In the genomic region with DNA sequence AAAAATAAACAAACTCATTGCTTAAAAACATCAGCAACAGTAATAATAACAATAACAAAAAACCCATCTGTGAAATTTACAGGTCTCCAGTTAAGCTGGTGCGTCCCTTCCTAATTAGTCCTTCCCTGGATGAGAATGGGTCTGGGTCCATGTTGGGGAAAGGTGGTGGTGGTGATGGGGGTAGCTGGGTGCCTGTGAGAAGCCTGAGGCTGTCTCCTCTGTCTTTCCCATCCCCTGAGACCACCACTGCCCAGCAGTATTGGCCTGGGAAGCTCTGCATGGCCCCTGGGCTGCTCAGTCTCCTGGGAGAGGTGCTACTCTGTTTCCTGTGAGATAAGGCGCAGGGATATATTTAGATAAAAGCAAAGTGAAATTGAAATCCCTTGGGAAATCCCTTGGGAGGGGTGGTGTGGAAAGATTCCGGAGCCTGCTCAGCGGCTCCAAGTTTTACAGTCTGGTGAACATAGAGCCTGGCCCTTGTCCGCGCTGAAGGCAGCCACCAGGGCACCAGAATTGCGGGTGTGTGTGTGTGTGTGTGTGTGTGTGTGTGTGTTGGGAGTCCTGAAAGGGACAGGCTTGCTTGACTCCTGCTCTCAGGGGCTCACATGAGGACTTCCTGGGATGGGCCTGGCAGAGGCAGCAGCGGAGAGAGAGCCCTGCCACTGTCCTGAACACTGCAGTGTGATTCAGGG, we compare ENCODE assay signal across 11 cellular contexts.
A peak's percentile ranks its signal among the peaks of the same experiment; 100 is the strongest.
DNase-seq lines count a peak whose midpoint lies in the region; ATAC-seq, FAIRE-seq and TF ChIP-seq lines count a peak whose summit lies in the region.
"Had no signal": no experiment of that assay in that cellular context is flagged by ENCODE, and none has a peak within 500 bp of the region (broad histone marks: within the 10 kb centered on the region; RNA-seq: fewer than 3 reads in every experiment).

No MANE protein-coding gene starts in this region.

- DNase-seq in SK-N-DZ (ENCODE audit: low spot score) (peak; percentile 67), hepatic stellate cell (ENCODE audit: low spot score) (peak; percentile 36), small intestine (peak; percentile 3), NCI-H2107 (lab: John Stamatoyannopoulos, UW) (no peak), NCI-H446 (lab: John Stamatoyannopoulos, UW) (no peak)
- DNase-seq: CD8-positive, alpha-beta memory T cell; foreskin fibroblast; naive B cell; SK-N-SH had no signal

- peaks cover 10% of the 10 kb centered on the region for H3K4me1 ChIP-seq in HEK293 (ENCODE audit: control insufficient read depth, insufficient read depth, low read length)
- no peaks in the 10 kb centered on the region for H3K4me1 ChIP-seq in small intestine (ENCODE audit: control insufficient read depth in 2 of 2, insufficient read depth in 1 of 2, low read depth in 1 of 2, low read length in 1 of 2)

- H3K27ac ChIP-seq in HEK293 (ENCODE audit: extremely low read depth, low read depth, low read length), result peak overlapping the region; percentile 42; the same call in 1 of the 2 replicates
- no peak overlapping the region for H3K27ac ChIP-seq in small intestine (ENCODE audit: low read depth in 1 of 2, low read length in 1 of 2)

- 24 to 61% (median 44%) methylated on average over 8 of the region's 8 CpGs for WGBS in small intestine, 3 donors

- CTCF ChIA-PET in HEK293 (lab: Yijun Ruan, JAX), result interaction anchor here (0.6 to 3.4 kb wide), 3 partner anchors 18 to 629 kb away, joined by 3 to 17 read pairs (median 3); no protein-coding TSS in a partner anchor

- peaks cover 0 to 4% of the 10 kb centered on the region in 2 donors for H3K27me3 ChIP-seq in small intestine (ENCODE audit: control insufficient read depth in 2 of 2, insufficient read depth in 2 of 2, low read length in 2 of 2)

- TF ChIP-seq CTCF in HEK293 (tag by site-specific recombination; IDR thresholded peaks at IDR 0.05), result peak; percentile 47; the same call in 1 of the 2 replicates

- H3K9me3 ChIP-seq in HEK293 (ENCODE audit: control insufficient read depth, insufficient read depth, low read depth, low read length) (no peaks in the 10 kb centered on the region), small intestine (ENCODE audit: control insufficient read depth, low read depth) (no peaks in the 10 kb centered on the region)
- H3K9me3 ChIP-seq: SK-N-SH had no signal

- no peak for FAIRE-seq in small intestine (lab: Jason Lieb, UNC)

- no peak for ATAC-seq in HG03521 (IDR thresholded peaks at IDR 0.05; ENCODE audit: unreplicated experiment)

- H3K4me3 ChIP-seq in HEK293 (ENCODE audit: low read depth, low read length) (no peak overlapping the region), small intestine (ENCODE audit: low read depth in 1 of 2, low read length in 2 of 2) (no peak overlapping the region)

- H3K36me3 ChIP-seq in HEK293 (ENCODE audit: control insufficient read depth in 2 of 2, insufficient read depth in 1 of 2, low read length in 2 of 2) (no peaks in the 10 kb centered on the region), small intestine (ENCODE audit: control insufficient read depth in 2 of 2, insufficient read depth in 2 of 2, low read length in 2 of 2) (no peaks in the 10 kb centered on the region)

- POLR2A ChIA-PET in HEK293 (lab: Yijun Ruan, JAX), result no interaction called here

TF ChIP-seq in HEK293, 187 proteins besides CTCF, POLR2A, EP300 and RAD21:
- TF ChIP-seq PRDM1 (tag by site-specific recombination; IDR thresholded peaks at IDR 0.05) (0 out of 2 replicates have a peak, but pooled peaks have one; percentile 12), ZNF48 (tag by site-specific recombination; IDR thresholded peaks at IDR 0.05) (no peak), ZNF394 (tag by site-specific recombination; IDR thresholded peaks at IDR 0.05; ENCODE audit: borderline replicate concordance) (peak; percentile 57; the same call in 1 of the 2 replicates), ZXDB (tag by site-specific recombination; IDR thresholded peaks at IDR 0.05) (peak; percentile 69), TRIM28 (IDR thresholded peaks at IDR 0.05; ENCODE audit: borderline replicate concordance, low read length) (peak; percentile 94), GLIS2 (tag by site-specific recombination; IDR thresholded peaks at IDR 0.05) (peak; percentile 23; the same call in 1 of the 2 replicates), ZNF335 (tag by site-specific recombination; conservative IDR thresholded peaks at IDR 0.05) (peak; percentile 64), ZNF175 (tag by site-specific recombination; IDR thresholded peaks at IDR 0.05) (no peak), TCF7L2 (IDR thresholded peaks at IDR 0.05; ENCODE audit: borderline replicate concordance, low read depth, low read length) (peak; percentile 83), ZBTB48 (tag by site-specific recombination; IDR thresholded peaks at IDR 0.05) (peak; percentile 73; the same call in 1 of the 2 replicates), ZBTB6 (tag by site-specific recombination; IDR thresholded peaks at IDR 0.05) (peak; percentile 99), ZNF366 (tag by site-specific recombination; conservative IDR thresholded peaks at IDR 0.05) (peak; percentile 55), SP7 (tag by site-specific recombination; IDR thresholded peaks at IDR 0.05) (peak; percentile 55), PRDM10 (tag by site-specific recombination; IDR thresholded peaks at IDR 0.05) (peak; percentile 59), EGR2 (tag by site-specific recombination; IDR thresholded peaks at IDR 0.05; ENCODE audit: low read depth) (peak; percentile 87), ZNF600 (tag by site-specific recombination; IDR thresholded peaks at IDR 0.05) (peak; percentile 94), ZNF423 (tag by site-specific recombination; IDR thresholded peaks at IDR 0.05) (0 out of 2 replicates have a peak, but pooled peaks have one; percentile 28), ZNF416 (tag by site-specific recombination; IDR thresholded peaks at IDR 0.05) (no peak), ZFHX2 (tag by site-specific recombination; conservative IDR thresholded peaks at IDR 0.05) (peak; percentile 96), ZNF121 (tag by site-specific recombination; IDR thresholded peaks at IDR 0.05) (peak; percentile 88; the same call in 1 of the 2 replicates), HOXA7 (CRISPR knock-in tag; IDR thresholded peaks at IDR 0.05; ENCODE audit: borderline replicate concordance) (no peak), RBAK (tag by site-specific recombination; IDR thresholded peaks at IDR 0.05) (no peak), KLF8 (tag by site-specific recombination; IDR thresholded peaks at IDR 0.05) (0 out of 2 replicates have a peak, but pooled peaks have one; percentile 32)
- TF ChIP-seq, protein P1, sequence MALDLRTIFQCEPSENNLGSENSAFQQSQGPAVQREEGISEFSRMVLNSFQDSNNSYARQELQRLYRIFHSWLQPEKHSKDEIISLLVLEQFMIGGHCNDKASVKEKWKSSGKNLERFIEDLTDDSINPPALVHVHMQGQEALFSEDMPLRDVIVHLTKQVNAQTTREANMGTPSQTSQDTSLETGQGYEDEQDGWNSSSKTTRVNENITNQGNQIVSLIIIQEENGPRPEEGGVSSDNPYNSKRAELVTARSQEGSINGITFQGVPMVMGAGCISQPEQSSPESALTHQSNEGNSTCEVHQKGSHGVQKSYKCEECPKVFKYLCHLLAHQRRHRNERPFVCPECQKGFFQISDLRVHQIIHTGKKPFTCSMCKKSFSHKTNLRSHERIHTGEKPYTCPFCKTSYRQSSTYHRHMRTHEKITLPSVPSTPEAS (tag by site-specific recombination; IDR thresholded peaks at IDR 0.05), result peak; percentile 81
TF ChIP-seq in HEK293: peak in this region for 19.

Comparison
In these comparisons a context has a peak if more than half of its experiments do, and no peak if none do; other contexts are left out.
1. DNase-seq: peak in SK-N-DZ (single experiment), hepatic stellate cell (single experiment) and small intestine (single experiment); none in NCI-H2107 (single experiment) and NCI-H446 (0 of 2).